13 cellular contexts compared by ENCODE assay signal in the genomic region with DNA sequence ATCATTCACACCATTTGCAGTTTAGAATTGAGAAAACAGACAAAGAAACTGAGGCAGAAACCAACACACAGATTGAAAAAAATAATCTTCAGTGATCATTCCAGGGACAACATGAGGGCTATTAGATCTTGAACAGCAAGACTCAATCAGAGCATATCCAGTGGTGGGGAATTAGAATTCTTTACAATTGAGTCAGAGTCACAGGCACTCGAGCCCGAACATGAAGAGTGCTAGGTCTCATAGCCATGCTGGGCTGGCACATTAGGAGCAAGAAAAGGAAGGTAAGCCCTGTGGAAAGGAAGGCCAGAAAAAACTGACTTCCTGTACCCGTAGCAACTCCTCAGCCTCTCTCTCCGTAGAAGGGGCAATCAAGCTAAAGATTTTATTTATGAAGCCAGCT.
A peak's percentile ranks its signal among the peaks of the same experiment; 100 is the strongest.
DNase-seq lines count a peak whose midpoint lies in the region; ATAC-seq and TF ChIP-seq lines count a peak whose summit lies in the region.
"Had no signal": no experiment of that assay in that cellular context is flagged by ENCODE, and none has a peak within 500 bp of the region (broad histone marks: within the 10 kb centered on the region; RNA-seq: fewer than 3 reads in every experiment).

No MANE protein-coding gene starts in this region.

- ATAC-seq in GM19035 (IDR thresholded peaks at IDR 0.05; ENCODE audit: unreplicated experiment) (no peak), GM21786 (IDR thresholded peaks at IDR 0.05; ENCODE audit: unreplicated experiment) (no peak)
- ATAC-seq: HCT116 had no signal

- TF ChIP-seq CTCF in RWPE1 (conservative IDR thresholded peaks at IDR 0.05; ENCODE audit: low read depth) = no peak

- no peak overlapping the region for H3K27ac ChIP-seq in RWPE1
- H3K27ac ChIP-seq in epithelial cell of prostate = peak overlapping the region; percentile 34

- CTCF ChIA-PET in RWPE1 (lab: Yijun Ruan, JAX) = no interaction called here

- POLR2A ChIA-PET in RWPE1 (lab: Yijun Ruan, JAX; ENCODE audit: low non-redundant PET) = no interaction called here

- DNase-seq in HCEC 1CT (peak; percentile 20), RWPE1 (ENCODE audit: low spot score) (peak; percentile 24), epithelial cell of prostate (ENCODE audit: low read depth, low spot score) (no peak), renal cortical epithelial cell (ENCODE audit: low read depth) (peak; percentile 68), KG1 (lab: John Stamatoyannopoulos, UW) (no peak)
- DNase-seq: C1 segment of cervical spinal cord; Calu3; CD4-positive, alpha-beta T cell; DMS79; IMR-90 had no signal

Comparison
In these comparisons a context has a peak if more than half of its experiments do, and no peak if none do; other contexts are left out.
1. DNase-seq: peak in HCEC 1CT (single experiment), RWPE1 (single experiment) and renal cortical epithelial cell (single experiment); none in epithelial cell of prostate (single experiment) and KG1 (single experiment).